22 cellular contexts compared by ENCODE assay signal in the genomic region with DNA sequence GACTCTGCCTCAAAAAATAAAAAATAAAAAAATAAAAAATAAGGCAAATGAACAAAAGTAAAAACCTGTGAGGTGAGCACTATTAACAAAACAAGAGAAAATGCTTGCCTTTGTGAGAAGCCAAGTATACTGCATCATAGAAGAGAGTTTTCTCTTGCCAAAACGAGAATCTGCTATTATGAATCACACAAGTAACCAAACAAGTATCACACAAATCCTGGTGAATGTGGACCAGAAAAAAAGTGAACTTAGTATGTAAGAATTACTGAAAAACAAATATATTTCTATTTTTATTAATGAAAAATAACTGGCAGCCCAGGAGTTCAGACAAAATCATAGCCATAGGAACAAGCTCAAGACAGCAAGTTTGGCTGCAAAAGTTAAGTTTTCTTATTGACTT.
DNase-seq lines count a peak whose midpoint lies in the region; FAIRE-seq and TF ChIP-seq lines count a peak whose summit lies in the region.
"Had no signal": no experiment of that assay in that cellular context is flagged by ENCODE, and none has a peak within 500 bp of the region (broad histone marks: within the 10 kb centered on the region; RNA-seq: fewer than 3 reads in every experiment).

No MANE protein-coding gene starts in this region.

- no peaks in the 10 kb centered on the region for H4K20me1 ChIP-seq in keratinocyte (ENCODE audit: control insufficient read depth, extremely low read depth, insufficient read depth, low read length)

- in situ Hi-C loops in brain microvascular endothelial cell (cut with HindIII; ENCODE audit: low pct_ligation_motif_present, low sequenced_read_pairs), result loop anchor here (25.0 kb wide), 1 partner anchor 184 kb away; a partner anchor contains a TSS

- H3K4me3 Mint-ChIP-seq in HFFc6, result no peak overlapping the region; the same call in 1 of the 2 replicates
- no peak overlapping the region for H3K4me3 Mint-ChIP-seq in activated naive CD4-positive, alpha-beta T cell treated with anti-CD3 and anti-CD28 coated beads, Interleukin-2, amount 10 ng/mL, durations not matched to agents 7 days and 5 days
- H3K4me3 Mint-ChIP-seq: B cell, endodermal cell, natural killer cell, T-helper 17 cell had no signal

- no peaks in the 10 kb centered on the region for H3K36me3 ChIP-seq in brain microvascular endothelial cell (replicated peaks)
- peaks cover 0 to 3% of the 10 kb centered on the region in 2 experiments for H3K36me3 ChIP-seq in keratinocyte (ENCODE audit: control insufficient read depth in 2 of 2, extremely low read depth in 1 of 2, insufficient read depth in 2 of 2, low read length in 2 of 2)
- no peaks in the 10 kb centered on the region for H3K36me3 ChIP-seq in urinary bladder (ENCODE audit: insufficient read depth)
- H3K36me3 ChIP-seq: colonic mucosa had no signal

- no peak for TF ChIP-seq CTCF in HFFc6 (IDR thresholded peaks at IDR 0.05)
- TF ChIP-seq CTCF in brain microvascular endothelial cell (IDR thresholded peaks at IDR 0.05; ENCODE audit: low read depth, low read length, missing control alignments), result no peak
- no peak for TF ChIP-seq CTCF in keratinocyte (optimal IDR thresholded peaks at IDR 0.05 in 1 of 3, IDR thresholded peaks at IDR 0.05 in 1 of 3, conservative IDR thresholded peaks at IDR 0.05 in 1 of 3; ENCODE audit: extremely low read depth in 1 of 3, insufficient read depth in 2 of 3, low read length in 3 of 3)

- peak overlapping the region; percentile 87 for H3K27ac Mint-ChIP-seq in HFFc6
- H3K27ac Mint-ChIP-seq in activated naive CD4-positive, alpha-beta T cell treated with anti-CD3 and anti-CD28 coated beads, Interleukin-2, amount 10 ng/mL, durations not matched to agents 7 days and 5 days, result no peak overlapping the region
- H3K27ac Mint-ChIP-seq: B cell, endodermal cell, natural killer cell, T-helper 17 cell had no signal

- peaks cover 46% of the 10 kb centered on the region for H3K4me1 Mint-ChIP-seq in HFFc6 (ENCODE audit: low read depth)
- H3K4me1 Mint-ChIP-seq in activated naive CD4-positive, alpha-beta T cell treated with anti-CD3 and anti-CD28 coated beads, Interleukin-2, amount 10 ng/mL, durations not matched to agents 7 days and 5 days, result no peaks in the 10 kb centered on the region
- H3K4me1 Mint-ChIP-seq: B cell, natural killer cell, T-helper 17 cell had no signal

- H3K27me3 ChIP-seq in brain microvascular endothelial cell (replicated peaks) (no peaks in the 10 kb centered on the region), keratinocyte (ENCODE audit: control insufficient read depth, extremely low read depth, insufficient read depth, low read length) (no peaks in the 10 kb centered on the region)
- H3K27me3 ChIP-seq: colonic mucosa had no signal

- WGBS in urinary bladder, result 35% methylated on average over 1 of the region's 1 CpG

- CTCF ChIA-PET in activated naive CD4-positive, alpha-beta T cell treated with anti-CD3 and anti-CD28 coated beads, Interleukin-2, amount 10 ng/mL, durations not matched to agents 7 days and 5 days (lab: Charles Lee), result no interaction called here

- FAIRE-seq in keratinocyte (lab: Jason Lieb, UNC), result peak; percentile 26
- no peak for FAIRE-seq in RCC 7860 (lab: Jason Lieb, UNC)
- FAIRE-seq: small intestine had no signal

- H3K4me2 ChIP-seq in keratinocyte (ENCODE audit: control insufficient read depth, extremely low read depth, insufficient read depth, low read depth, low read length), result peak overlapping the region; percentile 54

- H3K27ac ChIP-seq in brain microvascular endothelial cell, result peak overlapping the region; percentile 73
- peak overlapping the region; percentile 80 for H3K27ac ChIP-seq in keratinocyte (ENCODE audit: control insufficient read depth, insufficient read depth, low read length)
- peak overlapping the region; percentile 10 for H3K27ac ChIP-seq in urinary bladder (ENCODE audit: low read depth)
- H3K27ac ChIP-seq: colonic mucosa had no signal

- H3K79me2 ChIP-seq in keratinocyte (ENCODE audit: control insufficient read depth, insufficient read depth, low read length), result peaks cover 29% of the 10 kb centered on the region

- peaks cover 21% of the 10 kb centered on the region for H3K36me3 Mint-ChIP-seq in HFFc6 (ENCODE audit: low read depth)
- H3K36me3 Mint-ChIP-seq in activated naive CD4-positive, alpha-beta T cell treated with anti-CD3 and anti-CD28 coated beads, Interleukin-2, amount 10 ng/mL, durations not matched to agents 7 days and 5 days, result no peaks in the 10 kb centered on the region
- H3K36me3 Mint-ChIP-seq: natural killer cell had no signal

- dilution Hi-C loops in keratinocyte (cut with MboI; ENCODE audit: extremely low pct_ligation_motif_present, low sequenced_read_pairs), result no loop called here

- H3K9me3 Mint-ChIP-seq in HFFc6, result no peaks in the 10 kb centered on the region
- H3K9me3 Mint-ChIP-seq in activated naive CD4-positive, alpha-beta T cell treated with anti-CD3 and anti-CD28 coated beads, Interleukin-2, amount 10 ng/mL, durations not matched to agents 7 days and 5 days, result peaks cover 3% of the 10 kb centered on the region
- H3K9me3 Mint-ChIP-seq: endodermal cell had no signal

- H3K9me1 ChIP-seq in keratinocyte (ENCODE audit: control insufficient read depth, extremely low read depth, insufficient read depth, low read length), result no peaks in the 10 kb centered on the region

- peak overlapping the region; percentile 2 for H3K9ac ChIP-seq in keratinocyte (ENCODE audit: control insufficient read depth, extremely low read depth, insufficient read depth, low read length)

- DNase-seq in HFFc6, result peak; percentile 30
- no peak for DNase-seq in brain microvascular endothelial cell
- DNase-seq in keratinocyte (ENCODE audit: low read depth, low spot score), result no peak
- DNase-seq in stimulated activated CD4-positive, alpha-beta T cell treated with anti-CD3 and anti-CD28 coated beads, Interleukin-2, amount 100 ng/mL, for 48 hours, result no peak
- DNase-seq in RCC 7860 (ENCODE audit: low spot score), result no peak
- no peak for DNase-seq in activated naive CD4-positive, alpha-beta T cell treated with anti-CD3 and anti-CD28 coated beads, Interleukin-2, amount 10 ng/mL, durations not matched to agents 7 days and 5 days
- DNase-seq: activated CD4-positive, alpha-beta T cell treated with anti-CD3 and anti-CD28 coated beads, Interleukin-2, amount 50 U/mL, for 48 hours; amygdala; colonic mucosa; COR-L47; endodermal cell; foreskin melanocyte; mesendoderm; natural killer cell; NCI-H1417 treated with DMSO at 0.1 percent for 48 hours; NCI-H2171; OCI-M1; small intestine; stimulated activated CD4-positive, alpha-beta T cell treated with anti-CD3 and anti-CD28 coated beads, Interleukin-4, amount 100 ng/mL, for 4 hours; T-helper 17 cell had no signal

- no peak overlapping the region for H3K4me3 ChIP-seq in brain microvascular endothelial cell (ENCODE audit: low read depth, low read length)
- H3K4me3 ChIP-seq in keratinocyte (ENCODE audit: control insufficient read depth in 2 of 3, extremely low read depth in 1 of 3, insufficient read depth in 2 of 3, low read depth in 1 of 3, low read length in 3 of 3), result no peak overlapping the region
- no peak overlapping the region for H3K4me3 ChIP-seq in urinary bladder (ENCODE audit: low read depth, low read length)
- H3K4me3 ChIP-seq: colonic mucosa had no signal

- H2AFZ ChIP-seq in keratinocyte (ENCODE audit: control insufficient read depth, low read length), result no peak overlapping the region

- H3K4me1 ChIP-seq in keratinocyte (ENCODE audit: control insufficient read depth, extremely low read depth, insufficient read depth, low read length), result peaks cover 86% of the 10 kb centered on the region
- H3K4me1 ChIP-seq in urinary bladder (ENCODE audit: insufficient read depth), result peaks cover 1% of the 10 kb centered on the region
- H3K4me1 ChIP-seq: colonic mucosa had no signal

- H3K9me3 ChIP-seq in keratinocyte (ENCODE audit: control insufficient read depth, low read depth, low read length), result no peaks in the 10 kb centered on the region
- H3K9me3 ChIP-seq: colonic mucosa had no signal

- H3K27me3 Mint-ChIP-seq in HFFc6 (ENCODE audit: insufficient read depth), result no peaks in the 10 kb centered on the region; the same call in 1 of the 2 replicates
- no peaks in the 10 kb centered on the region for H3K27me3 Mint-ChIP-seq in activated naive CD4-positive, alpha-beta T cell treated with anti-CD3 and anti-CD28 coated beads, Interleukin-2, amount 10 ng/mL, durations not matched to agents 7 days and 5 days
- H3K27me3 Mint-ChIP-seq: B cell, T-helper 17 cell had no signal

Comparison
In these comparisons a context has a peak if more than half of its experiments do, and no peak if none do; other contexts are left out.
1. H3K27ac ChIP-seq: peak in every context shown above with its lines; median percentile 80 in keratinocyte; 73 in brain microvascular endothelial cell; 10 in urinary bladder.